8 cellular contexts compared by ENCODE assay signal in the genomic region with DNA sequence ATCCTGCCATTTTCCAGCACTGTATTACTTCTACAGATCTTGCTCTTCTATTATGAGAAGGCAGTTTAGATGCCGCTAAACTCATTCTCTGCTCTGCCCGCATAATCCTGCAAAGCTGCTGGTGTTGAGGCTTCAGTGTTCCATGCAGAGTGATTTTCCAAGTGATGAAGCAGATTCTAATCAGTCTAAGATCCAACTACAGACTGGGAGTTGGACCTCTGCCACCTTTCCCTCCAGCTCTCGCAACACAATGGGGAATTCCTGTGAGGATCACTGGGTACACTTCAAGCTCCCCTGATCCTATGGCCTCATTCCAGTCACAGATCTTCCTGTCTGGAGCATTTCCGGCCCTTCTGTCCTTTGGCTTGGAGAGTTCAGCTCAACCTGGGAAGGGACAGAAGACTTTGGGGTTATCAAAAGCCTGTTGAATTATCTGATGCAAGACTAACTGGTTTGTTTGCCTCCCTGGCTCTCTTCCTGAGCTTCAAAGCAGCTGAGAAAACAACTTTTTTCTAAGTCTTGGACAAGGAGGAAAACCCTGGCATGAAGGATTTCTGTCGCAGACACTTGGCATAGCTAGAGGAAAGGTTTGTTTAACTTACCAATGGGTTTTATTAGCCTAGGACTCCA.
A peak's percentile ranks its signal among the peaks of the same experiment; 100 is the strongest.
DNase-seq lines count a peak whose midpoint lies in the region; ATAC-seq, FAIRE-seq and TF ChIP-seq lines count a peak whose summit lies in the region.
"Had no signal": no experiment of that assay in that cellular context is flagged by ENCODE, and none has a peak within 500 bp of the region (broad histone marks: within the 10 kb centered on the region; RNA-seq: fewer than 3 reads in every experiment).

No MANE protein-coding gene starts in this region.

- no peak for TF ChIP-seq CTCF in K562 (IDR thresholded peaks at IDR 0.05 in 2 of 3, conservative IDR thresholded peaks at IDR 0.05 in 1 of 3; ENCODE audit: insufficient read depth in 2 of 3, low read depth in 1 of 3, low read length in 3 of 3)
- TF ChIP-seq CTCF in left lung (IDR thresholded peaks at IDR 0.05) = no peak
- TF ChIP-seq CTCF in type B pancreatic cell (conservative IDR thresholded peaks at IDR 0.05) = no peak

- DNase-seq in K562 (ENCODE audit: extremely low read depth in 1 of 4, low spot score in 3 of 4) (no peak), left lung (peak in 1 of 2 donors; percentile 51), type B pancreatic cell (ENCODE audit: extremely low spot score, unreplicated experiment) (no peak), activated gamma-delta T cell treated with Interleukin-2 at 50 U/mL for 16 hours (no peak)
- DNase-seq: naive B cell had no signal

- H3K27me3 ChIP-seq in HUES64 (ENCODE audit: insufficient read depth, low read length) (no peaks in the 10 kb centered on the region), K562 (ENCODE audit: control insufficient read depth in 2 of 2, insufficient read depth in 2 of 2, low read length in 2 of 2) (no peaks in the 10 kb centered on the region), left lung (no peaks in the 10 kb centered on the region)

- CTCF ChIA-PET in K562 (lab: Yijun Ruan, JAX; ENCODE audit: low intra/inter-chr PET ratio) = no interaction called here

- H3K27ac ChIP-seq in HUES64 (ENCODE audit: low read depth, low read length) = no peak overlapping the region
- no peak overlapping the region for H3K27ac ChIP-seq in K562 (ENCODE audit: extremely low read depth, low read depth, low read length)
- peak overlapping the region; percentile 77 to 78 for H3K27ac ChIP-seq in left lung

- no peak for FAIRE-seq in K562 (lab: Jason Lieb, UNC)

- in situ Hi-C loops in K562 (cut with MboI) = no loop called here

- TF ChIP-seq EP300 in K562 (IDR thresholded peaks at IDR 0.05; ENCODE audit: low read length) = no peak

- H3K36me3 ChIP-seq in HUES64 (ENCODE audit: insufficient read depth, low read length) = no peaks in the 10 kb centered on the region
- no peaks in the 10 kb centered on the region for H3K36me3 ChIP-seq in K562 (ENCODE audit: control insufficient read depth, insufficient read depth, low read length)
- no peaks in the 10 kb centered on the region for H3K36me3 ChIP-seq in left lung

- H2AFZ ChIP-seq in K562 (ENCODE audit: low read depth, low read length) = no peak overlapping the region

- TF ChIP-seq RAD21 in K562 (CRISPR knock-in tag; conservative IDR thresholded peaks at IDR 0.05 in 1 of 2, IDR thresholded peaks at IDR 0.05 in 1 of 2) = no peak

- H3K4me2 ChIP-seq in K562 (ENCODE audit: insufficient read depth, low read length) = no peak overlapping the region

- peaks cover 35% of the 10 kb centered on the region for H3K4me1 Mint-ChIP-seq in type B pancreatic cell (ENCODE audit: unreplicated experiment)

- H3K27ac Mint-ChIP-seq in type B pancreatic cell = peak overlapping the region; percentile 45

- intact Hi-C loops in K562 (cut with micrococcal nuclease) (no loop called here), left lung (cut with DNase I) (no loop called here)

- no peaks in the 10 kb centered on the region for H3K9me1 ChIP-seq in K562 (ENCODE audit: control insufficient read depth, insufficient read depth, low read length)

- H3K9me3 ChIP-seq in HUES64 (ENCODE audit: insufficient read depth, low read depth, low read length) (peaks cover 10% of the 10 kb centered on the region; the same call in 1 of the 2 replicates), K562 (replicated peaks; ENCODE audit: control insufficient read depth, insufficient read depth, low read depth, low read length) (no peaks in the 10 kb centered on the region), left lung (peaks cover 0 to 12% of the 10 kb centered on the region in 2 donors)

- BruUV-seq in K562 (replicated peaks; lab: Mats Ljungman, UMichigan) = no TSS peak

- peaks cover 19% of the 10 kb centered on the region for H3K9me3 Mint-ChIP-seq in type B pancreatic cell

- H4K20me1 ChIP-seq in K562 (replicated peaks; ENCODE audit: control insufficient read depth, insufficient read depth, low read length) = no peaks in the 10 kb centered on the region

- H3K27me3 Mint-ChIP-seq in type B pancreatic cell = no peaks in the 10 kb centered on the region
- H3K27me3 Mint-ChIP-seq: naive B cell had no signal

- H3K36me3 Mint-ChIP-seq in type B pancreatic cell = peaks cover 3% of the 10 kb centered on the region

- TF ChIP-seq POLR2A in K562 (conservative IDR thresholded peaks at IDR 0.05) = no peak

- ATAC-seq in K562 = no peak
- ATAC-seq in left lung = peak; percentile 83
- no peak for ATAC-seq in HG03342 (IDR thresholded peaks at IDR 0.05; ENCODE audit: unreplicated experiment)
- no peak for ATAC-seq in GM19455 (IDR thresholded peaks at IDR 0.05; ENCODE audit: unreplicated experiment)

- no peaks in the 10 kb centered on the region for H3K79me2 ChIP-seq in K562 (ENCODE audit: control insufficient read depth, insufficient read depth, low read length)

- no peak overlapping the region for H3K4me3 ChIP-seq in HUES64 (ENCODE audit: low read length)
- H3K4me3 ChIP-seq in K562 = no peak overlapping the region
- H3K4me3 ChIP-seq in left lung = no peak overlapping the region

- POLR2A ChIA-PET in K562 (lab: Yijun Ruan, JAX) = interaction anchor here (1.0 kb wide), 1 partner anchor 12 kb away, joined by 3 read pairs; no protein-coding TSS in a partner anchor

- 84% methylated on average over 5 of the region's 5 CpGs for WGBS in HUES64
- 51% methylated on average over 5 of the region's 5 CpGs for WGBS in K562 (ENCODE audit: insufficient coverage, low coverage, missing lambda C conversion rate)

- H3K4me1 ChIP-seq in HUES64 (ENCODE audit: insufficient read depth, low read length) = peaks cover 10% of the 10 kb centered on the region
- H3K4me1 ChIP-seq in K562 (replicated peaks in 1 of 2; ENCODE audit: control insufficient read depth in 2 of 2, insufficient read depth in 2 of 2, low read length in 2 of 2) = no peaks in the 10 kb centered on the region; a peak in 3 of 5 replicates
- H3K4me1 ChIP-seq in left lung = peaks cover 21 to 26% of the 10 kb centered on the region in 2 donors

- H3K9ac ChIP-seq in HUES64 (ENCODE audit: low read depth, low read length) (peak overlapping the region; percentile 22; the same call in 1 of the 2 replicates), K562 (ENCODE audit: insufficient read depth in 1 of 2, low read depth in 2 of 2, low read length in 2 of 2) (no peak overlapping the region)

- H3K4me3 Mint-ChIP-seq in type B pancreatic cell = no peak overlapping the region

TF ChIP-seq in K562, 482 proteins besides CTCF, POLR2A, EP300 and RAD21:
- TF ChIP-seq, protein P1, sequence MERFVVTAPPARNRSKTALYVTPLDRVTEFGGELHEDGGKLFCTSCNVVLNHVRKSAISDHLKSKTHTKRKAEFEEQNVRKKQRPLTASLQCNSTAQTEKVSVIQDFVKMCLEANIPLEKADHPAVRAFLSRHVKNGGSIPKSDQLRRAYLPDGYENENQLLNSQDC (CRISPR knock-in tag; IDR thresholded peaks at IDR 0.05) = no peak
- TF ChIP-seq GABPA (tag; conservative IDR thresholded peaks at IDR 0.05; ENCODE audit: low read depth) (0 out of 2 replicates have a peak, but pooled peaks have one; percentile 12), MAFG (tag; conservative IDR thresholded peaks at IDR 0.05) (0 out of 2 replicates have a peak, but pooled peaks have one; percentile 11), NFE2 (IDR thresholded peaks at IDR 0.05; ENCODE audit: low read depth) (0 out of 2 replicates have a peak, but pooled peaks have one; percentile 6), DNMT1 (IDR thresholded peaks at IDR 0.05) (no peak)
TF ChIP-seq in K562: peak in this region for 3.

Comparison
In these comparisons a context has a peak if more than half of its experiments do, and no peak if none do; other contexts are left out.
1. H3K27ac ChIP-seq: peak in left lung (2 of 2); none in HUES64 (single experiment) and K562 (single experiment).